In the genomic region with DNA sequence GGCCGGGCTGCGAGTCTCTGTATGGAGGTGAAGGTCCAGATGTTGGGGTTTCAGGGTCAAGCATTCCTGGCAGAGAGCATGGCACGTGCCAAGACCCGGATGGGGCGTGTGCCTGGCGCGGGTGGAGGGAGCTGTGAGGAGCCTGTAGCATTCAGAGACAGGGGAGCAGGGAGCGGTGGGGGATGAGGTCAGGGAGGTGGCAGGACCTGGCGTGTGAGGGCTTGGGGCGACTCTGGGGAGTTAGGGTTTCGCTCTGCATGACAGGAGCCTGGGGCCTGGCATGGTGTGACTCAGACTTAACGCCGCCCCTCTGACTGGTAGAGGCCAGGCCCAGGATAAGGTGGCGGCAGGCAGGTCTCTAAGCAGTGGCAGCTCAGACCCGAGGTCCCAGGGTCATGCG, we compare ENCODE assay signal across 1 cellular context.
TF ChIP-seq lines count a peak whose summit lies in the region.

No MANE protein-coding gene starts in this region.

TF ChIP-seq in IMR-90, 13 proteins besides CTCF, POLR2A, EP300 and RAD21 (continued from another document):
- no peak for TF ChIP-seq ELK1 (IDR thresholded peaks at IDR 0.05; ENCODE audit: borderline replicate concordance, low read depth, low read length)
TF ChIP-seq in IMR-90: peak in this region for 0.
